ENCODE assay signal across 15 cellular contexts in genomic region chr4:184574861-184575260, GRCh38.
DNase-seq lines count a peak whose midpoint lies in the region; ATAC-seq and TF ChIP-seq lines count a peak whose summit lies in the region.
"Had no signal": no experiment of that assay in that cellular context is flagged by ENCODE, and none has a peak within 500 bp of the region (broad histone marks: within the 10 kb centered on the region; RNA-seq: fewer than 3 reads in every experiment).

No MANE protein-coding gene starts in this region.

- H3K9me3 Mint-ChIP-seq in activated T-cell treated with anti-CD3 and anti-CD28 coated beads, Interleukin-2, amount 50 U/mL, for 72 hours = peaks cover 0 to 3% of the 10 kb centered on the region in 2 donors
- H3K9me3 Mint-ChIP-seq in HFFc6 = peaks cover 4% of the 10 kb centered on the region; the same call in 1 of the 2 replicates
- H3K9me3 Mint-ChIP-seq in activated T-helper 17 cell treated with anti-CD3 and anti-CD28 coated beads, Interleukin-2, amount 50 U/mL, for 72 hours = peaks cover 3% of the 10 kb centered on the region
- peaks cover 4% of the 10 kb centered on the region for H3K9me3 Mint-ChIP-seq in osteocyte (ENCODE audit: unreplicated experiment)

- peak overlapping the region; percentile 91 for H3K27ac Mint-ChIP-seq in activated T-cell treated with anti-CD3 and anti-CD28 coated beads, Interleukin-2, amount 50 U/mL, for 72 hours
- H3K27ac Mint-ChIP-seq in HFFc6 (peak overlapping the region; percentile 51; the same call in 1 of the 2 replicates), osteocyte (ENCODE audit: unreplicated experiment) (peak overlapping the region; percentile 13)
- peak overlapping the region; percentile 82 for H3K27ac Mint-ChIP-seq in activated T-helper 17 cell treated with anti-CD3 and anti-CD28 coated beads, Interleukin-2, amount 50 U/mL, for 72 hours
- H3K27ac Mint-ChIP-seq: H9, nephron progenitor cell had no signal

- H3K4me3 Mint-ChIP-seq in activated T-cell treated with anti-CD3 and anti-CD28 coated beads, Interleukin-2, amount 50 U/mL, for 72 hours = peak overlapping the region; percentile 23 to 81
- H3K4me3 Mint-ChIP-seq in HFFc6 (peak overlapping the region; percentile 13; the same call in 1 of the 2 replicates), osteocyte (ENCODE audit: unreplicated experiment) (no peak overlapping the region)
- H3K4me3 Mint-ChIP-seq in activated T-helper 17 cell treated with anti-CD3 and anti-CD28 coated beads, Interleukin-2, amount 50 U/mL, for 72 hours = peak overlapping the region; percentile 61
- H3K4me3 Mint-ChIP-seq: H9, nephron progenitor cell had no signal

- no peaks in the 10 kb centered on the region for H3K27me3 Mint-ChIP-seq in activated T-cell treated with anti-CD3 and anti-CD28 coated beads, Interleukin-2, amount 50 U/mL, for 72 hours (ENCODE audit: low read depth)
- H3K27me3 Mint-ChIP-seq in HFFc6 (ENCODE audit: insufficient read depth) (peaks cover 2% of the 10 kb centered on the region; the same call in 1 of the 2 replicates), osteocyte (ENCODE audit: unreplicated experiment) (no peaks in the 10 kb centered on the region)
- no peaks in the 10 kb centered on the region for H3K27me3 Mint-ChIP-seq in activated T-helper 17 cell treated with anti-CD3 and anti-CD28 coated beads, Interleukin-2, amount 50 U/mL, for 72 hours

- H3K36me3 Mint-ChIP-seq in activated T-cell treated with anti-CD3 and anti-CD28 coated beads, Interleukin-2, amount 50 U/mL, for 72 hours (ENCODE audit: insufficient read depth in 2 of 2) = peaks cover 7 to 8% of the 10 kb centered on the region in 2 donors
- H3K36me3 Mint-ChIP-seq in HFFc6 (ENCODE audit: low read depth) = no peaks in the 10 kb centered on the region; the same call in 1 of the 2 replicates
- peaks cover 7% of the 10 kb centered on the region for H3K36me3 Mint-ChIP-seq in activated T-helper 17 cell treated with anti-CD3 and anti-CD28 coated beads, Interleukin-2, amount 50 U/mL, for 72 hours (ENCODE audit: low read depth)
- no peaks in the 10 kb centered on the region for H3K36me3 Mint-ChIP-seq in osteocyte (ENCODE audit: unreplicated experiment)

- no peak for TF ChIP-seq CTCF in HFFc6 (IDR thresholded peaks at IDR 0.05)
- no peak for TF ChIP-seq CTCF in osteocyte (IDR thresholded peaks at IDR 0.05)

- H3K4me1 Mint-ChIP-seq in activated T-cell treated with anti-CD3 and anti-CD28 coated beads, Interleukin-2, amount 50 U/mL, for 72 hours (ENCODE audit: low read depth) = peaks cover 22% of the 10 kb centered on the region
- H3K4me1 Mint-ChIP-seq in HFFc6 (ENCODE audit: low read depth) = peaks cover 20% of the 10 kb centered on the region
- peaks cover 14% of the 10 kb centered on the region for H3K4me1 Mint-ChIP-seq in activated T-helper 17 cell treated with anti-CD3 and anti-CD28 coated beads, Interleukin-2, amount 50 U/mL, for 72 hours
- peaks cover 4% of the 10 kb centered on the region for H3K4me1 Mint-ChIP-seq in osteocyte (ENCODE audit: unreplicated experiment)
- H3K4me1 Mint-ChIP-seq: nephron progenitor cell had no signal

- peak; percentile 29 to 53 for ATAC-seq in activated T-cell treated with anti-CD3 and anti-CD28 coated beads, Interleukin-2, amount 50 U/mL, for 72 hours (replicated peaks in 1 of 2)
- ATAC-seq in activated T-helper 17 cell treated with anti-CD3 and anti-CD28 coated beads, Interleukin-2, amount 50 U/mL, for 72 hours (replicated peaks) = peak; percentile 83
- ATAC-seq in GM21360 (IDR thresholded peaks at IDR 0.05; ENCODE audit: unreplicated experiment) = no peak
- ATAC-seq: right lobe of liver had no signal

- no peak for DNase-seq in activated T-cell treated with anti-CD3 and anti-CD28 coated beads, Interleukin-2, amount 50 U/mL, for 72 hours
- DNase-seq in activated T-cell treated with anti-CD3 and anti-CD28 coated beads, Interleukin-2, amount 50 U/mL, for 48 hours = no peak
- no peak for DNase-seq in HFFc6
- no peak for DNase-seq in osteocyte (ENCODE audit: extremely low spot score, unreplicated experiment)
- DNase-seq in GM03348 (ENCODE audit: low spot score) = no peak
- DNase-seq: aorta; central memory CD4-positive, alpha-beta T cell; H9; NCI-H1092; NCI-H1930; NCI-H774; nephron progenitor cell; right lobe of liver had no signal

Comparison
In these comparisons a context has a peak if more than half of its experiments do, and no peak if none do; other contexts are left out.
1. H3K27ac Mint-ChIP-seq: peak in every context shown above with its lines; median percentile 91 in activated T-cell treated with anti-CD3 and anti-CD28 coated beads, Interleukin-2, amount 50 U/mL, for 72 hours; 82 in activated T-helper 17 cell treated with anti-CD3 and anti-CD28 coated beads, Interleukin-2, amount 50 U/mL, for 72 hours; 51 in HFFc6; 13 in osteocyte.